22 cellular contexts compared by ENCODE assay signal in genomic region chr4:121397941-121398601, GRCh38. TPM values are rescaled to one million over a fixed set of nuclear protein-coding genes. Genes with fewer than 3 reads are reported as not detected.
"Had no signal": no experiment of that assay in that cellular context is flagged by ENCODE, and none has a peak within 500 bp of the region (broad histone marks: within the 10 kb centered on the region; RNA-seq: fewer than 3 reads in every experiment).

No MANE protein-coding gene starts in this region.

- H3K4me3 ChIP-seq: body of pancreas, esophagus muscularis mucosa, pancreas, tibial nerve, vagina had no signal

- FAIRE-seq: keratinocyte, pancreas, small intestine had no signal

- H3K27ac ChIP-seq: body of pancreas, esophagus muscularis mucosa, pancreas, tibial nerve, vagina had no signal

- H3K9me3 ChIP-seq: body of pancreas, esophagus muscularis mucosa, pancreas, tibial nerve, vagina had no signal

- H3K27me3 ChIP-seq: body of pancreas, esophagus muscularis mucosa, pancreas, tibial nerve, vagina had no signal

- ATAC-seq: activated CD4-positive, CD25-positive, alpha-beta regulatory T cell treated with anti-CD3 and anti-CD28 coated beads, Interleukin-2, amount 50 U/mL, for 24 hours; activated naive CD4-positive, alpha-beta T cell treated with anti-CD3 and anti-CD28 coated beads, Interleukin-2, amount 50 U/mL, for 72 hours; activated T-cell treated with anti-CD3 and anti-CD28 coated beads, Interleukin-2, amount 50 U/mL, for 4 hours; body of pancreas; stimulated activated effector memory CD8-positive, alpha-beta T cell treated with anti-CD3 and anti-CD28 coated beads, Interleukin-12 subunit alpha, Interleukin-12 subunit beta, amount 100 ng/mL, for 72 hours had no signal

- DNase-seq: activated CD4-positive, alpha-beta T cell treated with anti-CD3 and anti-CD28 coated beads, Interleukin-2, amount 50 U/mL, for 48 hours; activated effector memory CD4-positive, alpha-beta T cell treated with anti-CD3 and anti-CD28 coated beads, Interleukin-2, amount 50 U/mL, for 16 hours; activated T-cell treated with anti-CD3 and anti-CD28 coated beads, Interleukin-2, amount 50 U/mL, for 4 hours; amniotic stem cell; endodermal cell; head of caudate nucleus; pancreas; retina; small intestine had no signal

- H3K4me1 ChIP-seq: body of pancreas, pancreas, tibial nerve, vagina had no signal

RNA-seq across cellular contexts. Expression of gene QRFPR, which starts 17.3 kb away (rescaled TPM):
- total RNA-seq: activated naive CD4-positive, alpha-beta T cell treated with anti-CD3 and anti-CD28 coated beads, Interleukin-2, amount 50 U/mL, for 72 hours; activated T-cell treated with anti-CD3 and anti-CD28 coated beads, Interleukin-2, amount 50 U/mL, for 4 hours; body of pancreas; chondrocyte; fibroblast of villous mesenchyme; lower leg skin; mesenteric fat pad; myocyte; pancreas; tibial nerve; vagina had no signal
- polyA plus RNA-seq: pancreas had no signal
